ENCODE assay signal across 8 cellular contexts in the genomic region with DNA sequence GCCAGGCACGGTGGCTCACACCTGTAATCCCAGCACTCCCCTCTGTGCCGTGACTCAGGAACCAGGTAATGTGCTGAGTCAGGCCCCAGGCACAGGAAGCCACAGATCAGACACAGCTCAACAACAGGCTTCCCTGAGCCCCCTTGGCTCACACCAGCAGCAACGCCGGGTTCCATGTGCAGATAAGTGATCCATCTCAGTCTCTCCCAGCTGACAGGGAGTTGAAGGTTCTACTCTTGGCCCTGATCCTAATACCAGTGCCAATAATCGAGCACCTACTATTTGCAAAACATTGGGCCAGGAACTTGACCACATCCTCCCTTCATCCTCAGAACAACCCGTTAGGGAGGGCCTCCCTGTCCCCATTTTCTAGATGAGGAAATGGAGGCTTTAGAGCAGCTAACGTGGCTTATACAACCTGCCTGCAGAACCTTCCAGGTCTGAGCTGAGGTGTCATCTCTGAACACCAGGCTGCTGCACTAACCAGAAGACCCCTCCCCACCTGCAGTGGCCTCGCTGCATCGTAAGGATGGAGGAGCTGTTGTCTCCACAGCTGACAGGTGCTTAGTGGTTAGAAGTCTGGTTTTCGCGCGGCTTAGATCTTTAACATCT.
DNase-seq lines count a peak whose midpoint lies in the region; ATAC-seq and TF ChIP-seq lines count a peak whose summit lies in the region.

No MANE protein-coding gene starts in this region.

- no peaks in the 10 kb centered on the region for H3K36me3 ChIP-seq in spleen

- TF ChIP-seq CTCF in spleen (IDR thresholded peaks at IDR 0.05 in 8 of 11, conservative IDR thresholded peaks at IDR 0.05 in 3 of 11), result peak in 2 of 11 experiments; percentile 22 to 23

- H3K4me3 ChIP-seq in Jurkat, Clone E6-1 (ENCODE audit: low read length), result peak overlapping the region; percentile 43
- H3K4me3 ChIP-seq in spleen, result peak overlapping the region; percentile 0 to 67 (median 30)

- no peaks in the 10 kb centered on the region for H3K27me3 ChIP-seq in spleen (replicated peaks in 1 of 7)

- in situ Hi-C loops in G401 (cut with HindIII; ENCODE audit: low sequenced_read_pairs), result no loop called here

- H3K27ac ChIP-seq in spleen, result peak overlapping the region; percentile 42 to 86 (median 72)

- peak; percentile 37 for ATAC-seq in GM18868 (IDR thresholded peaks at IDR 0.05; ENCODE audit: unreplicated experiment)

- peaks cover 0 to 8% (median 0%) of the 10 kb centered on the region in 8 donors for H3K9me3 ChIP-seq in spleen

- peaks cover 13 to 62% (median 37%) of the 10 kb centered on the region in 6 donors for H3K4me1 ChIP-seq in spleen

- no peak for TF ChIP-seq POLR2A in spleen (IDR thresholded peaks at IDR 0.05)

- peak; percentile 93 for DNase-seq in Jurkat, Clone E6-1 (ENCODE audit: low read depth, low spot score)
- peak; percentile 47 to 63 for DNase-seq in activated T-helper 1 cell treated with anti-CD3 and anti-CD28 coated beads, Interleukin-2, amount 50 U/mL, for 16 hours (ENCODE audit: low read depth in 1 of 2, low spot score in 1 of 2)
- peak; percentile 87 for DNase-seq in spleen
- DNase-seq in AG08395 (ENCODE audit: low spot score), result no peak
- no peak for DNase-seq in G401 (ENCODE audit: low spot score)
- DNase-seq in NCI-H1436 (lab: John Stamatoyannopoulos, UW), result no peak
- no peak for DNase-seq in NCI-H1417 (lab: John Stamatoyannopoulos, UW)

- 35 to 48% (median 40%) methylated on average over 8 to 12 of the region's 12 CpGs for WGBS in spleen, 5 donors

- intact Hi-C loops in spleen (cut with DNase I; ENCODE audit: low total_unique reads), result no loop called here

Comparison
In these comparisons a context has a peak if more than half of its experiments do, and no peak if none do; other contexts are left out.
1. DNase-seq: peak in Jurkat, Clone E6-1 (single experiment), activated T-helper 1 cell treated with anti-CD3 and anti-CD28 coated beads, Interleukin-2, amount 50 U/mL, for 16 hours (2 of 2) and spleen (single experiment); none in AG08395 (single experiment), G401 (single experiment), NCI-H1436 (single experiment) and NCI-H1417 (0 of 3).